35 cellular contexts compared by ENCODE assay signal in genomic region chr6:117263353-117263927, GRCh38. TPM values are rescaled to one million over a fixed set of nuclear protein-coding genes. Genes with fewer than 3 reads are reported as not detected.
"Had no signal": no experiment of that assay in that cellular context is flagged by ENCODE, and none has a peak within 500 bp of the region (broad histone marks: within the 10 kb centered on the region; RNA-seq: fewer than 3 reads in every experiment).

No MANE protein-coding gene starts in this region.

- ATAC-seq: activated CD8-positive, alpha-beta T cell treated with anti-CD3 and anti-CD28 coated beads for 36 hours; activated T-cell treated with anti-CD3 and anti-CD28 coated beads, Interleukin-2, amount 50 U/mL, for 72 hours; body of pancreas; Right ventricle myocardium inferior had no signal

- H3K4me3 Mint-ChIP-seq: activated CD8-positive, alpha-beta T cell treated with anti-CD3 and anti-CD28 coated beads for 36 hours; activated naive CD4-positive, alpha-beta T cell treated with anti-CD3 and anti-CD28 coated beads, Interleukin-2, amount 50 U/mL, for 24 hours; activated naive CD8-positive, alpha-beta T cell treated with anti-CD3 and anti-CD28 coated beads, Interleukin-2, amount 10 ng/mL, durations not matched to agents 7 days and 5 days had no signal

- DNase-seq: activated CD4-positive, alpha-beta T cell treated with anti-CD3 and anti-CD28 coated beads for 1 hour; activated CD4-positive, alpha-beta T cell treated with anti-CD3 and anti-CD28 coated beads for 48 hours; activated CD4-positive, CD25-positive, alpha-beta regulatory T cell; activated CD8-positive, alpha-beta T cell treated with anti-CD3 and anti-CD28 coated beads for 36 hours; activated gamma-delta T cell; activated naive CD4-positive, alpha-beta T cell treated with Interleukin-2 at 50 U/mL for 16 hours; activated naive CD8-positive, alpha-beta T cell treated with anti-CD3 and anti-CD28 coated beads, Interleukin-2, amount 10 ng/mL, durations not matched to agents 7 days and 5 days; activated T-cell treated with anti-CD3 and anti-CD28 coated beads, Interleukin-2, amount 50 U/mL, for 1 hour; activated T-cell treated with anti-CD3 and anti-CD28 coated beads, Interleukin-2, amount 50 U/mL, for 72 hours; body of pancreas; MM.1S; MV-4-11; NCI-H1092; NCI-H1417; NCI-H146; NCI-H187; NCI-H2029 treated with DMSO at 0.1 percent for 48 hours; NCI-H2107; NCI-H2171; NCI-H510A; NCI-H526; NCI-H748 treated with DMSO at 0.1 percent for 48 hours; NK-92 treated with Interleukin-12 subunit alpha and Interleukin-12 subunit beta, amount 100 ng/mL, for 24 hours; PC-9; SIG-M5; SW 1271; T-helper 1 cell; T-helper 2 cell; T-helper 9 cell had no signal

- H3K36me3 Mint-ChIP-seq: activated naive CD4-positive, alpha-beta T cell treated with anti-CD3 and anti-CD28 coated beads, Interleukin-2, amount 50 U/mL, for 24 hours; activated naive CD8-positive, alpha-beta T cell treated with anti-CD3 and anti-CD28 coated beads, Interleukin-2, amount 10 ng/mL, durations not matched to agents 7 days and 5 days had no signal

- H3K27ac Mint-ChIP-seq: activated CD8-positive, alpha-beta T cell treated with anti-CD3 and anti-CD28 coated beads for 36 hours; activated naive CD4-positive, alpha-beta T cell treated with anti-CD3 and anti-CD28 coated beads, Interleukin-2, amount 50 U/mL, for 24 hours; activated naive CD8-positive, alpha-beta T cell treated with anti-CD3 and anti-CD28 coated beads, Interleukin-2, amount 10 ng/mL, durations not matched to agents 7 days and 5 days; activated T-cell treated with anti-CD3 and anti-CD28 coated beads, Interleukin-2, amount 50 U/mL, for 72 hours; activated T-helper 2 cell treated with anti-CD3 and anti-CD28 coated beads, Interferon-gamma antibody, Interleukin-2, Interleukin-4, amounts not matched to agents 10 μg/mL and 5 μg/mL and 100 μg/mL, durations not matched to agents 14 hours and 24 hours and 36 hours had no signal

- H3K9me3 Mint-ChIP-seq: activated CD8-positive, alpha-beta T cell treated with anti-CD3 and anti-CD28 coated beads for 36 hours; activated naive CD8-positive, alpha-beta T cell treated with anti-CD3 and anti-CD28 coated beads, Interleukin-2, amount 10 ng/mL, durations not matched to agents 7 days and 5 days; activated T-helper 2 cell treated with anti-CD3 and anti-CD28 coated beads, Interferon-gamma antibody, Interleukin-2, Interleukin-4, amounts not matched to agents 10 μg/mL and 5 μg/mL and 100 μg/mL, durations not matched to agents 14 hours and 24 hours and 36 hours had no signal

RNA-seq across cellular contexts. Expression of gene VGLL2, which starts 1.9 kb away (rescaled TPM):
- total RNA-seq: activated CD8-positive, alpha-beta memory T cell treated with anti-CD3 and anti-CD28 coated beads for 36 hours; activated CD8-positive, alpha-beta T cell treated with anti-CD3 and anti-CD28 coated beads for 36 hours; activated naive CD8-positive, alpha-beta T cell treated with anti-CD3 and anti-CD28 coated beads, Interleukin-2, amount 10 ng/mL, durations not matched to agents 7 days and 5 days; activated T-cell treated with anti-CD3 and anti-CD28 coated beads, Interleukin-2, amount 50 U/mL, for 72 hours; activated T-helper 2 cell treated with anti-CD3 and anti-CD28 coated beads, Interferon-gamma antibody, Interleukin-2, Interleukin-4, amounts not matched to agents 10 μg/mL and 5 μg/mL and 100 μg/mL, durations not matched to agents 14 hours and 24 hours and 36 hours; breast epithelium; PC-9; Right ventricle myocardium inferior; SK-MEL-5 had no signal
